Comparison of ENCODE assay signal across 15 cellular contexts in genomic region chrX:139179592-139179991, GRCh38.
"Had no signal": no experiment of that assay in that cellular context is flagged by ENCODE, and none has a peak within 500 bp of the region (broad histone marks: within the 10 kb centered on the region; RNA-seq: fewer than 3 reads in every experiment).

No MANE protein-coding gene starts in this region.

- H3K27me3 Mint-ChIP-seq: activated naive CD8-positive, alpha-beta T cell treated with anti-CD3 and anti-CD28 coated beads for 36 hours; stimulated activated naive CD8-positive, alpha-beta T cell treated with anti-CD3 and anti-CD28 coated beads, Interleukin-15, amount 100 ng/mL, for 72 hours had no signal

- H3K27me3 ChIP-seq: ovary, sigmoid colon, testis had no signal

- H3K9me3 Mint-ChIP-seq: activated T-cell treated with anti-CD3 and anti-CD28 coated beads, Interleukin-2, amount 50 U/mL, for 24 hours had no signal

- H3K4me3 Mint-ChIP-seq: activated naive CD8-positive, alpha-beta T cell treated with anti-CD3 and anti-CD28 coated beads for 36 hours; activated T-cell treated with anti-CD3 and anti-CD28 coated beads, Interleukin-2, amount 50 U/mL, for 24 hours; neural crest cell; stimulated activated naive CD8-positive, alpha-beta T cell treated with anti-CD3 and anti-CD28 coated beads, Interleukin-15, amount 100 ng/mL, for 72 hours had no signal

- ATAC-seq: esophagus mucosa; stimulated activated naive CD8-positive, alpha-beta T cell treated with anti-CD3 and anti-CD28 coated beads, Interleukin-15, amount 100 ng/mL, for 72 hours had no signal

- H3K27ac ChIP-seq: ovary, sigmoid colon, testis had no signal

- H3K9me3 ChIP-seq: ovary, sigmoid colon, testis had no signal

- H3K4me1 Mint-ChIP-seq: activated naive CD8-positive, alpha-beta T cell treated with anti-CD3 and anti-CD28 coated beads for 36 hours; stimulated activated naive CD8-positive, alpha-beta T cell treated with anti-CD3 and anti-CD28 coated beads, Interleukin-15, amount 100 ng/mL, for 72 hours had no signal

- DNase-seq: activated CD4-positive, alpha-beta T cell treated with anti-CD3 and anti-CD28 coated beads, Interleukin-2, amount 50 U/mL, for 4 hours; activated CD4-positive, CD25-positive, alpha-beta regulatory T cell treated with anti-CD3 and anti-CD28 coated beads, Interleukin-2, amount 50 U/mL, for 72 hours; activated effector memory CD4-positive, alpha-beta T cell treated with anti-CD3 and anti-CD28 coated beads, Interleukin-2, amount 50 U/mL, for 16 hours; activated naive CD8-positive, alpha-beta T cell treated with anti-CD3 and anti-CD28 coated beads for 36 hours; activated T-cell treated with anti-CD3 and anti-CD28 coated beads, Interleukin-2, amount 50 U/mL, for 24 hours; anterior cingulate cortex; hippocampal formation; kidney glomerular epithelial cell; ovary; sigmoid colon; stimulated activated CD4-positive, alpha-beta T cell treated with anti-CD3 and anti-CD28 coated beads, Interleukin-4, amount 100 ng/mL, for 4 hours; stimulated activated naive CD8-positive, alpha-beta T cell treated with anti-CD3 and anti-CD28 coated beads, Interleukin-15, amount 100 ng/mL, for 72 hours; testis had no signal

- H3K4me3 ChIP-seq: ovary, sigmoid colon, testis had no signal

- H3K36me3 ChIP-seq: ovary, sigmoid colon had no signal

- H3K4me1 ChIP-seq: sigmoid colon, testis had no signal

- H3K27ac Mint-ChIP-seq: activated naive CD8-positive, alpha-beta T cell treated with anti-CD3 and anti-CD28 coated beads for 36 hours; activated T-cell treated with anti-CD3 and anti-CD28 coated beads, Interleukin-2, amount 50 U/mL, for 24 hours; stimulated activated naive CD8-positive, alpha-beta T cell treated with anti-CD3 and anti-CD28 coated beads, Interleukin-15, amount 100 ng/mL, for 72 hours had no signal

- H3K36me3 Mint-ChIP-seq: activated naive CD8-positive, alpha-beta T cell treated with anti-CD3 and anti-CD28 coated beads for 36 hours had no signal
